ENCODE assay signal across 8 cellular contexts in the genomic region with DNA sequence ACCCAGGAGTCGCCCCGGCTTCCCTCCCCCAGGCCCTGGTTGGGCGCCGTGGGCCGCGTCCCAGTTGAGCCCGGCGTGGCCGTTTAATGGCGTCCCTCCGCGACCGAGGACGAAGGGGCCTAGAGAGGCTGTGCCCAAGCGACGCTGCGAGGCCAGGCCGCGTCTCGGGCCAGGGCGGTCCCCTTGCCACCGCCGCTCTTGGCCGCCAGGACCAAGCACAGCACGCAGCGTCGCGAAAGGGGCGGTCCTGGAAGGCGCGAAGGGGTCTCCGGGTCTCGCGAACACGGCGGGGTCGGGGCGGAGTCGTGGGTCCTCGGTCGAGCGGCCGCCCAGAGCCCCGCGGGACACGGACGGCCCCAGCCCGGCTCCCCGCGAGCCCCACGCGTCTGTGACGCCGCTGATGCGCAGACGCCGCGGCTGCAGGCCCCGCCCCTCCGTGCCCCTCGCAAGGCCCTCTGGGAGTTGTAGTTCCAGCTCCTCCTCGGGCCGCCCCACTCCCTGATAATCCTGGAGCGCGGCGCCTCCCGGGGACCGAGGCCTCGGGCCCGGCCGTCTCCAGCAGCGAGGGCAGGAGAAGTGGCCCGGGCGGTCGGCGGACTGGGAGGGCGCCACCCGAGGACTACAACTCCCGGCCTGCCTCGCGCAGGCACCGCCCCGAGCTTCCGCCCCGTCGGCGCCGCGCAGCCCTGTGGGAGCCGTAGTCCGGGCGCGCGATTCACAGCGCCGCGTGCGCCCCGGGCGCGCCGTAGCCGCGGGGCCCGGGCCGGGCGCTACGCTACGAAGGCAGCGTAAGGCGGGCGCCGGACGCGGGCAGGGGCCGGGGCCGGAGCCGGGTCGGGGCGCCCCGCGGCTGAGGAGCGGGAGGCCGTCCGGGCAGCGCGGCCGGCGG. TPM values are rescaled to one million over a fixed set of nuclear protein-coding genes. Genes with fewer than 3 reads are reported as not detected.
DNase-seq lines count a peak whose midpoint lies in the region; ATAC-seq and TF ChIP-seq lines count a peak whose summit lies in the region.

Gene CAPN15, plus strand, starts transcription at position 698 of the 889 bp plus-strand sequence. CDS start 19,127 bp downstream, outside the sequence.

- peaks cover 13% of the 10 kb centered on the region for H3K4me1 Mint-ChIP-seq in activated naive CD8-positive, alpha-beta T cell treated with anti-CD3 and anti-CD28 coated beads, Interleukin-2, amount 10 ng/mL, durations not matched to agents 7 days and 5 days

- peak within 1 kb of the TSS; percentile 99 for H2BK5ac ChIP-seq in trophoblast cell (ENCODE audit: low read depth, low read length, poor library complexity)

- H3K9me3 ChIP-seq in SU-DHL-6 (ENCODE audit: insufficient read depth, low read length) (no peaks in the 10 kb centered on the region), trophoblast cell (ENCODE audit: insufficient read depth, low read depth, low read length) (no peaks in the 10 kb centered on the region), tibial nerve (no peaks in the 10 kb centered on the region)

- no peaks in the 10 kb centered on the region for H3K27me3 Mint-ChIP-seq in activated naive CD8-positive, alpha-beta T cell treated with anti-CD3 and anti-CD28 coated beads, Interleukin-2, amount 10 ng/mL, durations not matched to agents 7 days and 5 days

- H3K9ac ChIP-seq in SU-DHL-6 (ENCODE audit: low read length) (peak within 1 kb of the TSS; percentile 81), trophoblast cell (ENCODE audit: low read length) (peak within 1 kb of the TSS; percentile 86)

- H2BK120ac ChIP-seq in trophoblast cell (ENCODE audit: insufficient read depth, low read length, poor library complexity) = peak within 1 kb of the TSS; percentile 93

- TF ChIP-seq POLR2A in tibial nerve (IDR thresholded peaks at IDR 0.05) = peak; percentile 71 to 79

- H3K36me3 ChIP-seq in SU-DHL-6 (ENCODE audit: low read length) (no peaks in the 10 kb centered on the region), trophoblast cell (ENCODE audit: control insufficient read depth in 1 of 2, insufficient read depth in 2 of 2, low read length in 2 of 2) (peaks cover 4 to 8% of the 10 kb centered on the region in 2 experiments), tibial nerve (peaks cover 0 to 4% (median 0%) of the 10 kb centered on the region in 3 donors)

- no peaks in the 10 kb centered on the region for H3K9me2 ChIP-seq in SU-DHL-6 (replicated peaks; ENCODE audit: insufficient read depth, low read length)

- POLR2A ChIA-PET in GM10248 (lab: Yijun Ruan, JAX) = no interaction called here
- POLR2A ChIA-PET in activated naive CD8-positive, alpha-beta T cell treated with anti-CD3 and anti-CD28 coated beads, Interleukin-2, amount 10 ng/mL, durations not matched to agents 7 days and 5 days (lab: Charles Lee) = interaction anchor here (0.7 to 2.7 kb wide), 8 partner anchors 9 to 163 kb away, joined by 3 to 23 read pairs (median 4); partner anchors contain the start of genes METTL26, NHLRC4, PIGQ and WDR24

- H3K4me1 ChIP-seq in trophoblast cell (ENCODE audit: control insufficient read depth in 1 of 2, insufficient read depth in 2 of 2, low read length in 2 of 2) = peaks cover 25 to 28% of the 10 kb centered on the region in 2 experiments
- H3K4me1 ChIP-seq in tibial nerve = peaks cover 0 to 50% (median 32%) of the 10 kb centered on the region in 4 donors

- peak within 1 kb of the TSS; percentile 80 for H4K8ac ChIP-seq in trophoblast cell (ENCODE audit: low read depth, low read length)

- peak in 1 of 2 donors; percentile 83 for TF ChIP-seq EP300 in tibial nerve (IDR thresholded peaks at IDR 0.05)

- H4K12ac ChIP-seq in trophoblast cell (ENCODE audit: low read depth, low read length) = peak within 1 kb of the TSS; percentile 93

- peak within 1 kb of the TSS; percentile 95 for H4K91ac ChIP-seq in trophoblast cell (ENCODE audit: low read depth, low read length)

- H4K20me1 ChIP-seq in SU-DHL-6 (ENCODE audit: low read depth, low read length) = no peaks in the 10 kb centered on the region; the same call in 1 of the 2 replicates

- H3K4ac ChIP-seq in trophoblast cell (ENCODE audit: low read depth, low read length) = peak within 1 kb of the TSS; percentile 77

- H2BK12ac ChIP-seq in trophoblast cell (ENCODE audit: low read length) = peak within 1 kb of the TSS; percentile 70

- CTCF ChIA-PET in GM10248 (lab: Yijun Ruan, JAX) = no interaction called here

- H3K27ac Mint-ChIP-seq in activated naive CD8-positive, alpha-beta T cell treated with anti-CD3 and anti-CD28 coated beads, Interleukin-2, amount 10 ng/mL, durations not matched to agents 7 days and 5 days = peak within 1 kb of the TSS; percentile 95

- H3K23ac ChIP-seq in trophoblast cell (ENCODE audit: low read length) = no peak within 1 kb of the TSS

- H3K14ac ChIP-seq in trophoblast cell (ENCODE audit: low read length) = peak within 1 kb of the TSS; percentile 90

- 0 out of 2 replicates have a peak, but pooled peaks cover 9% of the 10 kb centered on the region for H3F3A ChIP-seq in SU-DHL-6 (ENCODE audit: insufficient read depth)

- TF ChIP-seq CTCF in GM10248 (IDR thresholded peaks at IDR 0.05; ENCODE audit: control extremely low read depth, extremely low read depth, low read depth, missing control alignments) (no peak), SU-DHL-6 (IDR thresholded peaks at IDR 0.05; ENCODE audit: insufficient read depth, low read length, poor library complexity, severe bottlenecking) (no peak), tibial nerve (IDR thresholded peaks at IDR 0.05) (peak in 3 of 5 experiments; percentile 17 to 78 (median 78))

- H3K79me1 ChIP-seq in trophoblast cell (ENCODE audit: low read length) = peaks cover 10% of the 10 kb centered on the region

- H3K4me2 ChIP-seq in SU-DHL-6 (ENCODE audit: low read depth, low read length, poor library complexity, severe bottlenecking) (peak within 1 kb of the TSS; percentile 64), trophoblast cell (ENCODE audit: low read length) (peak within 1 kb of the TSS; percentile 72)

- intact Hi-C loops in Right ventricle myocardium inferior (cut with DNase I) = loop anchor here (2.0 kb wide), 1 partner anchor 102 kb away; the partner anchor contains the start of gene RAB11FIP3

- H3K36me3 Mint-ChIP-seq in activated naive CD8-positive, alpha-beta T cell treated with anti-CD3 and anti-CD28 coated beads, Interleukin-2, amount 10 ng/mL, durations not matched to agents 7 days and 5 days = peaks cover 2% of the 10 kb centered on the region

- DNase-seq in GM10248 (ENCODE audit: extremely low spot score) = peak; percentile 92
- DNase-seq in NCI-H1105 (lab: John Stamatoyannopoulos, UW) = peak; percentile 60
- DNase-seq in activated naive CD8-positive, alpha-beta T cell treated with anti-CD3 and anti-CD28 coated beads, Interleukin-2, amount 10 ng/mL, durations not matched to agents 7 days and 5 days = peak; percentile 92
- DNase-seq in Right ventricle myocardium inferior (ENCODE audit: missing footprints) = peak; percentile 95
- peak; percentile 65 to 84 for DNase-seq in trophoblast cell
- peak; percentile 72 to 74 for DNase-seq in tibial nerve (ENCODE audit: low spot score in 2 of 2)

- H3K27me3 ChIP-seq in SU-DHL-6 (ENCODE audit: low read length) = no peaks in the 10 kb centered on the region
- H3K27me3 ChIP-seq in trophoblast cell (ENCODE audit: insufficient read depth, low read length) = no peaks in the 10 kb centered on the region
- no peaks in the 10 kb centered on the region for H3K27me3 ChIP-seq in tibial nerve

- H3K4me3 ChIP-seq in SU-DHL-6 (ENCODE audit: insufficient read depth, low read length, poor library complexity, severe bottlenecking) = peak within 1 kb of the TSS; percentile 64
- peak within 1 kb of the TSS; percentile 89 for H3K4me3 ChIP-seq in trophoblast cell (ENCODE audit: low read depth, low read length)
- H3K4me3 ChIP-seq in tibial nerve = peak within 1 kb of the TSS; percentile 65 to 92 (median 76)

- WGBS in trophoblast cell (ENCODE audit: extremely low coverage, insufficient coverage, insufficient read length) = no CpG with 5 or more reads among the region's 129 CpGs
- WGBS in tibial nerve, 2 donors = 0% methylated on average over 14 to 81 of the region's 129 CpGs

- H3K9me3 Mint-ChIP-seq in activated naive CD8-positive, alpha-beta T cell treated with anti-CD3 and anti-CD28 coated beads, Interleukin-2, amount 10 ng/mL, durations not matched to agents 7 days and 5 days = no peaks in the 10 kb centered on the region

- peak within 1 kb of the TSS; percentile 51 for H2AK5ac ChIP-seq in trophoblast cell (ENCODE audit: low read length)

- H3K18ac ChIP-seq in trophoblast cell (ENCODE audit: low read length) = peak within 1 kb of the TSS; percentile 93

- H2AFZ ChIP-seq in SU-DHL-6 (ENCODE audit: low read depth, low read length, severe bottlenecking) = peak within 1 kb of the TSS; percentile 70
- peak within 1 kb of the TSS; percentile 82 for H2AFZ ChIP-seq in trophoblast cell (ENCODE audit: insufficient read depth, low read length, poor library complexity)

- peak; percentile 65 for ATAC-seq in HG02610 (IDR thresholded peaks at IDR 0.05; ENCODE audit: unreplicated experiment)
- ATAC-seq in activated naive CD8-positive, alpha-beta T cell treated with anti-CD3 and anti-CD28 coated beads, Interleukin-2, amount 10 ng/mL, durations not matched to agents 7 days and 5 days (ENCODE audit: low read depth) = peak; percentile 80
- peak; percentile 91 for ATAC-seq in Right ventricle myocardium inferior

- H3K27ac ChIP-seq in SU-DHL-6 (ENCODE audit: low read depth, low read length) = peak within 1 kb of the TSS; percentile 84
- H3K27ac ChIP-seq in trophoblast cell (ENCODE audit: low read depth, low read length) = peak within 1 kb of the TSS; percentile 88
- H3K27ac ChIP-seq in tibial nerve = peak within 1 kb of the TSS; percentile 91 to 99 (median 96)

- peak within 1 kb of the TSS; percentile 91 for H3K4me3 Mint-ChIP-seq in activated naive CD8-positive, alpha-beta T cell treated with anti-CD3 and anti-CD28 coated beads, Interleukin-2, amount 10 ng/mL, durations not matched to agents 7 days and 5 days

- H3K79me2 ChIP-seq in SU-DHL-6 (ENCODE audit: insufficient read depth, low read length) (peaks cover 45% of the 10 kb centered on the region), trophoblast cell (ENCODE audit: control insufficient read depth, insufficient read depth, low read length, poor library complexity) (peaks cover 23% of the 10 kb centered on the region)

RNA-seq across cellular contexts. Expression of gene CAPN15, which starts in this region (rescaled TPM):
- total RNA-seq in activated naive CD8-positive, alpha-beta T cell treated with anti-CD3 and anti-CD28 coated beads, Interleukin-2, amount 10 ng/mL, durations not matched to agents 7 days and 5 days = 10 to 100 TPM; 83.5 to 87.4 TPM
- total RNA-seq in Right ventricle myocardium inferior = 16.8 TPM
- polyA plus RNA-seq in trophoblast cell (2013) = 22.8 and 23.9 TPM in 2 replicates
- total RNA-seq in tibial nerve = 10 to 100 TPM; 19.0 to 91.5 (median 52.5) TPM

Comparison
In these comparisons a context has a peak if more than half of its experiments do, and no peak if none do; other contexts are left out.
1. Peak in every context shown above with its lines: DNase-seq, ATAC-seq, H3K4me3 ChIP-seq and H3K27ac ChIP-seq.
2. CTCF ChIP-seq: peak in tibial nerve (3 of 5); none in GM10248 (single experiment) and SU-DHL-6 (single experiment).